ENCODE assay signal across 8 cellular contexts in genomic region chr1:2313651-2314296, GRCh38.
DNase-seq lines count a peak whose midpoint lies in the region; ATAC-seq and TF ChIP-seq lines count a peak whose summit lies in the region.

No MANE protein-coding gene starts in this region.

- H3K4me3 ChIP-seq in BLaER1, result 0 out of 2 replicates have a peak overlapping the region, but pooled peaks have one; percentile 52
- peak overlapping the region; percentile 63 for H3K4me3 ChIP-seq in SJCRH30
- H3K4me3 ChIP-seq in esophagus muscularis mucosa, result peak overlapping the region; percentile 64 to 86 (median 82)

- H3K4me1 ChIP-seq in BLaER1, result peaks cover 82% of the 10 kb centered on the region
- H3K4me1 ChIP-seq in SJCRH30, result peaks cover 68% of the 10 kb centered on the region
- peaks cover 61 to 91% (median 90%) of the 10 kb centered on the region in 4 donors for H3K4me1 ChIP-seq in esophagus muscularis mucosa

- peak overlapping the region; percentile 29 for H3K4me3 Mint-ChIP-seq in osteocyte (ENCODE audit: unreplicated experiment)

- no peak for ATAC-seq in HG02981 (IDR thresholded peaks at IDR 0.05; ENCODE audit: unreplicated experiment)

- DNase-seq in SJCRH30, result no peak
- DNase-seq in esophagus muscularis mucosa (ENCODE audit: extremely low spot score), result no peak
- no peak for DNase-seq in osteocyte (ENCODE audit: extremely low spot score, unreplicated experiment)
- DNase-seq in HuH-7.5 (ENCODE audit: low spot score), result no peak
- no peak for DNase-seq in NCI-H1436 treated with DMSO at 0.1 percent for 48 hours (lab: John Stamatoyannopoulos, UW)
- DNase-seq in RKO (ENCODE audit: low spot score), result no peak

- TF ChIP-seq CTCF in esophagus muscularis mucosa (IDR thresholded peaks at IDR 0.05), result no peak
- TF ChIP-seq CTCF in osteocyte (IDR thresholded peaks at IDR 0.05), result no peak

- peak overlapping the region; percentile 74 for H3K4me2 ChIP-seq in BLaER1

- intact Hi-C loops in esophagus muscularis mucosa (cut with DNase I), result loop anchor here (5.0 kb wide), 2 partner anchors 76 to 106 kb away; no protein-coding TSS in a partner anchor

- H3K9ac ChIP-seq in BLaER1, result no peak overlapping the region

- H3K27ac Mint-ChIP-seq in osteocyte (ENCODE audit: unreplicated experiment), result peak overlapping the region; percentile 65

- H3K36me3 ChIP-seq in BLaER1 (peaks cover 3% of the 10 kb centered on the region; the same call in 1 of the 2 replicates), SJCRH30 (peaks cover 2% of the 10 kb centered on the region; the same call in 1 of the 2 replicates), esophagus muscularis mucosa (peaks cover 0 to 7% (median 3%) of the 10 kb centered on the region in 4 donors)

- peaks cover 2% of the 10 kb centered on the region for H3K36me3 Mint-ChIP-seq in osteocyte (ENCODE audit: unreplicated experiment)

- H3K27me3 ChIP-seq in BLaER1 (peaks cover 9% of the 10 kb centered on the region; the same call in 1 of the 2 replicates), SJCRH30 (no peaks in the 10 kb centered on the region; the same call in 1 of the 2 replicates), esophagus muscularis mucosa (no peaks in the 10 kb centered on the region)

- H3K9me3 ChIP-seq in BLaER1 (no peaks in the 10 kb centered on the region), SJCRH30 (replicated peaks) (no peaks in the 10 kb centered on the region), esophagus muscularis mucosa (no peaks in the 10 kb centered on the region)

- H3K27me3 Mint-ChIP-seq in osteocyte (ENCODE audit: unreplicated experiment), result no peaks in the 10 kb centered on the region

- peaks cover 28% of the 10 kb centered on the region for H4K20me1 ChIP-seq in BLaER1

- peaks cover 28% of the 10 kb centered on the region for H3K4me1 Mint-ChIP-seq in osteocyte (ENCODE audit: unreplicated experiment)

- H3K27ac ChIP-seq in BLaER1 (peak overlapping the region; percentile 26; the same call in 1 of the 2 replicates), SJCRH30 (no peak overlapping the region; the same call in 1 of the 2 replicates), esophagus muscularis mucosa (replicated peaks in 1 of 4) (peak overlapping the region; percentile 93 to 98 (median 95))

- no peak for TF ChIP-seq POLR2A in esophagus muscularis mucosa (IDR thresholded peaks at IDR 0.05; ENCODE audit: low read depth)

- TF ChIP-seq EP300 in esophagus muscularis mucosa (IDR thresholded peaks at IDR 0.05), result no peak

- no peaks in the 10 kb centered on the region for H3K9me3 Mint-ChIP-seq in osteocyte (ENCODE audit: unreplicated experiment)

- 60% methylated on average over 3 of the region's 20 CpGs for WGBS in esophagus muscularis mucosa
